Comparison of ENCODE assay signal across 8 cellular contexts in genomic region chr12:91877022-91877421, GRCh38.
A peak's percentile ranks its signal among the peaks of the same experiment; 100 is the strongest.
DNase-seq lines count a peak whose midpoint lies in the region; ATAC-seq and TF ChIP-seq lines count a peak whose summit lies in the region.

No MANE protein-coding gene starts in this region.

- H3K4me1 ChIP-seq in CD8-positive, alpha-beta T cell (ENCODE audit: insufficient read depth, low read length): peaks cover 75% of the 10 kb centered on the region

- POLR2A ChIA-PET in CD8-positive, alpha-beta T cell (lab: Charles Lee): interaction anchor here (0.6 to 6.7 kb wide), 31 partner anchors 10 to 664 kb away, joined by 3 to 85 read pairs (median 3); partner anchors contain the start of gene BTG1
- POLR2A ChIA-PET in activated CD8-positive, alpha-beta T cell treated with anti-CD3 and anti-CD28 coated beads, Interleukin-2, amount 10 ng/mL, durations not matched to agents 7 days and 5 days (lab: Charles Lee): interaction anchor here (0.7 to 6.6 kb wide), 6 partner anchors 22 to 332 kb away, joined by 4 to 42 read pairs (median 5); partner anchors contain the start of gene BTG1

- H3K27ac ChIP-seq in CD8-positive, alpha-beta T cell (ENCODE audit: low read depth, low read length): peak overlapping the region; percentile 80

- H3K9me3 ChIP-seq in CD8-positive, alpha-beta T cell (ENCODE audit: low read length): no peaks in the 10 kb centered on the region

- peaks cover 13% of the 10 kb centered on the region for H3K9me3 Mint-ChIP-seq in CD8-positive, alpha-beta T cell
- peaks cover 8% of the 10 kb centered on the region for H3K9me3 Mint-ChIP-seq in activated CD8-positive, alpha-beta T cell treated with anti-CD3 and anti-CD28 coated beads, Interleukin-2, amount 10 ng/mL, durations not matched to agents 7 days and 5 days (ENCODE audit: insufficient read depth)

- H3K27me3 ChIP-seq in CD8-positive, alpha-beta T cell (ENCODE audit: insufficient read depth, low read length): no peaks in the 10 kb centered on the region

- no peak for TF ChIP-seq POLR2A in NB4 (IDR thresholded peaks at IDR 0.05; ENCODE audit: extremely low read depth, insufficient read length)

- peak overlapping the region; percentile 97 for H3K27ac Mint-ChIP-seq in CD8-positive, alpha-beta T cell
- H3K27ac Mint-ChIP-seq in activated CD8-positive, alpha-beta T cell treated with anti-CD3 and anti-CD28 coated beads, Interleukin-2, amount 10 ng/mL, durations not matched to agents 7 days and 5 days: peak overlapping the region; percentile 93

- peak; percentile 75 to 95 (median 80) for DNase-seq in CD8-positive, alpha-beta T cell
- DNase-seq in NB4 (ENCODE audit: low read depth): peak; percentile 49
- peak; percentile 91 for DNase-seq in activated CD8-positive, alpha-beta T cell treated with anti-CD3 and anti-CD28 coated beads, Interleukin-2, amount 10 ng/mL, durations not matched to agents 7 days and 5 days
- DNase-seq in fibroblast of pulmonary artery (ENCODE audit: low read depth): peak; percentile 67
- peak; percentile 32 to 72 for DNase-seq in stimulated activated CD4-positive, alpha-beta T cell treated with anti-CD3 and anti-CD28 coated beads, Interleukin-1b, Interleukin-23, amount 100 ng/mL, for 1 hour (ENCODE audit: low read depth in 2 of 2)
- DNase-seq in SW 1271 (lab: John Stamatoyannopoulos, UW): no peak

- ATAC-seq in CD8-positive, alpha-beta T cell: peak; percentile 89
- ATAC-seq in GM21526 (IDR thresholded peaks at IDR 0.05; ENCODE audit: low FRiP score, unreplicated experiment) (peak; percentile 74), GM21360 (IDR thresholded peaks at IDR 0.05; ENCODE audit: unreplicated experiment) (no peak)
- ATAC-seq in activated CD8-positive, alpha-beta T cell treated with anti-CD3 and anti-CD28 coated beads, Interleukin-2, amount 10 ng/mL, durations not matched to agents 7 days and 5 days: peak; percentile 98

- H3K36me3 Mint-ChIP-seq in CD8-positive, alpha-beta T cell: peaks cover 25% of the 10 kb centered on the region
- H3K36me3 Mint-ChIP-seq in activated CD8-positive, alpha-beta T cell treated with anti-CD3 and anti-CD28 coated beads, Interleukin-2, amount 10 ng/mL, durations not matched to agents 7 days and 5 days (ENCODE audit: low read depth): peaks cover 32% of the 10 kb centered on the region

- peak overlapping the region; percentile 16 for H3K4me3 ChIP-seq in CD8-positive, alpha-beta T cell (ENCODE audit: low read depth, low read length)
- H3K4me3 ChIP-seq in NB4 (ENCODE audit: low read depth, low read length): no peak overlapping the region
- H3K4me3 ChIP-seq in fibroblast of pulmonary artery (replicated peaks; ENCODE audit: low read depth, low read length): no peak overlapping the region

- H3K4me3 Mint-ChIP-seq in CD8-positive, alpha-beta T cell: peak overlapping the region; percentile 72
- H3K4me3 Mint-ChIP-seq in activated CD8-positive, alpha-beta T cell treated with anti-CD3 and anti-CD28 coated beads, Interleukin-2, amount 10 ng/mL, durations not matched to agents 7 days and 5 days: peak overlapping the region; percentile 64

- CTCF ChIA-PET in CD8-positive, alpha-beta T cell (lab: Charles Lee): interaction anchor here (0.6 to 4.9 kb wide), 13 partner anchors 10 to 693 kb away, joined by 3 to 25 read pairs (median 3); no protein-coding TSS in a partner anchor
- CTCF ChIA-PET in activated CD8-positive, alpha-beta T cell treated with anti-CD3 and anti-CD28 coated beads, Interleukin-2, amount 10 ng/mL, durations not matched to agents 7 days and 5 days (lab: Charles Lee): interaction anchor here (0.9 to 2.9 kb wide), 11 partner anchors 10 to 531 kb away, joined by 3 to 14 read pairs (median 3); no protein-coding TSS in a partner anchor

- peaks cover 74% of the 10 kb centered on the region for H3K4me1 Mint-ChIP-seq in CD8-positive, alpha-beta T cell (ENCODE audit: low read depth)
- H3K4me1 Mint-ChIP-seq in activated CD8-positive, alpha-beta T cell treated with anti-CD3 and anti-CD28 coated beads, Interleukin-2, amount 10 ng/mL, durations not matched to agents 7 days and 5 days (ENCODE audit: low read depth): peaks cover 50% of the 10 kb centered on the region

- TF ChIP-seq CTCF in CD8-positive, alpha-beta T cell (IDR thresholded peaks at IDR 0.05): no peak
- TF ChIP-seq CTCF in NB4 (IDR thresholded peaks at IDR 0.05; ENCODE audit: low read depth, low read length): no peak
- no peak for TF ChIP-seq CTCF in fibroblast of pulmonary artery (IDR thresholded peaks at IDR 0.05; ENCODE audit: low read length, missing control alignments)

- no peaks in the 10 kb centered on the region for H3K36me3 ChIP-seq in CD8-positive, alpha-beta T cell (ENCODE audit: insufficient read depth, low read length)

- no peaks in the 10 kb centered on the region for H3K27me3 Mint-ChIP-seq in CD8-positive, alpha-beta T cell (ENCODE audit: low read depth)
- no peaks in the 10 kb centered on the region for H3K27me3 Mint-ChIP-seq in activated CD8-positive, alpha-beta T cell treated with anti-CD3 and anti-CD28 coated beads, Interleukin-2, amount 10 ng/mL, durations not matched to agents 7 days and 5 days (ENCODE audit: low read depth)

- intact Hi-C loops in CD8-positive, alpha-beta T cell (cut with DNase I, micrococcal nuclease): loop anchor here (1.0 to 5.0 kb wide), 15 partner anchors 35 to 1500 kb away; partner anchors contain the start of genes BTG1 (in 2 of the 2) and NUDT4 (in 1 of the 2)

Comparison
In these comparisons a context has a peak if more than half of its experiments do, and no peak if none do; other contexts are left out.
1. DNase-seq: peak in CD8-positive, alpha-beta T cell (7 of 7), NB4 (single experiment), activated CD8-positive, alpha-beta T cell treated with anti-CD3 and anti-CD28 coated beads, Interleukin-2, amount 10 ng/mL, durations not matched to agents 7 days and 5 days (single experiment), fibroblast of pulmonary artery (single experiment) and stimulated activated CD4-positive, alpha-beta T cell treated with anti-CD3 and anti-CD28 coated beads, Interleukin-1b, Interleukin-23, amount 100 ng/mL, for 1 hour (2 of 2); none in SW 1271 (0 of 2).